8 cellular contexts compared by ENCODE assay signal in the genomic region with DNA sequence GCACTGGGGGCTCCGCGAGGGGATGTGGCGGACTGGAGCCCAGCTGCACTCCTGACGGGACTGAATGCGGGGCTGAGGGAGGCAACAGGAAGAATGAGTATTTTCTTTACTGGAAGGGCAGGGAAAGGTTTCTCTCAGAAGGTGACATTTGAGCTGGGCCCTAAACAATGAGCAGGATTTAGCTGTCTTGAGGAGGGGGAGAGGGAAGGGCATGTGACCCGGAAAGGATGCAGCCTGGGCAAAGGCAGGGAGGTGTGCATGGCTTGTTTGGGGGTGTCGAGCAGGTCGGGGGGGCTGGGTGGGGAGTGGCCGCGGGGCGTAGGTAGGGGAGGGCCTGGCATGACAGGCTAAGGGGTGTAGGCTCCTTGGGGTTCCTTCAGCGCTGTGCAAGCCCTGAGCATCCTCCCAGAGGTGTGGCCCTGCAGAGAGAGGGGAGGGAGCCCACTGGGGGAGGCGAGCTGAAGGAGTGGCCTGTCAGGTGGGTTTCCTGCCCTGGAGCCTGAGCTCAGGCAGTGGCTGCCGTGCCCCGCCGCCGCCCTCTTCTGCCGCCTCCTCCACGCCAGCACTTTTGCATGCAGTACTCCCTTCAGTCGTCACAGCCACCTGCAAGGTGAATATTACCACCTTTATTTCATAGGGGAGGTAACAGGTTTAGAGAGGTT. TPM values are rescaled to one million over a fixed set of nuclear protein-coding genes. Genes with fewer than 3 reads are reported as not detected.
DNase-seq lines count a peak whose midpoint lies in the region; ATAC-seq and TF ChIP-seq lines count a peak whose summit lies in the region.

No MANE protein-coding gene starts in this region.

- no peaks in the 10 kb centered on the region for H3K9me3 ChIP-seq in liver (ENCODE audit: control insufficient read depth in 4 of 4, low read length in 3 of 4)

- peak; percentile 59; the same call in 1 of the 2 replicates for TF ChIP-seq POLR2A in Raji (IDR thresholded peaks at IDR 0.05; ENCODE audit: insufficient read depth, low read depth, low read length)

- H3K4me3 ChIP-seq in liver (ENCODE audit: low read depth in 1 of 3, low read length in 3 of 3): no peak overlapping the region

- no peak for TF ChIP-seq RAD21 in liver (IDR thresholded peaks at IDR 0.05)

- H3K9ac ChIP-seq in liver (ENCODE audit: low read depth in 1 of 2, low read length in 2 of 2): no peak overlapping the region

- no peaks in the 10 kb centered on the region for H3K27me3 ChIP-seq in liver (ENCODE audit: control insufficient read depth in 4 of 4, insufficient read depth in 4 of 4, low read length in 3 of 4)

- no peaks in the 10 kb centered on the region for H3K36me3 ChIP-seq in liver (ENCODE audit: control insufficient read depth in 4 of 4, insufficient read depth in 3 of 4, low read depth in 1 of 4, low read length in 3 of 4)

- peak; percentile 23 for ATAC-seq in GM21825 (IDR thresholded peaks at IDR 0.05; ENCODE audit: unreplicated experiment)
- ATAC-seq in SK-N-SH treated with all-trans-retinoic acid at 6 μM for 48 hours: no peak

- DNase-seq in GDM1 (lab: John Stamatoyannopoulos, UW) (peak; percentile 50), AG08395 (ENCODE audit: low spot score) (no peak)
- DNase-seq in stimulated activated CD8-positive, alpha-beta memory T cell treated with anti-CD3 and anti-CD28 coated beads, Interleukin-4, amount 100 ng/mL, for 24 hours (ENCODE audit: low read depth): peak; percentile 57

- peaks cover 0 to 19% (median 7%) of the 10 kb centered on the region in 4 donors for H3K4me1 ChIP-seq in liver (ENCODE audit: control insufficient read depth in 4 of 4, insufficient read depth in 4 of 4, low read length in 3 of 4)

- WGBS in adipose tissue, 3 donors: 25 to 38% (median 29%) methylated on average over 14 to 20 of the region's 20 CpGs
- WGBS in liver: 56% methylated on average over 20 of the region's 20 CpGs

- no peak for TF ChIP-seq CTCF in liver (IDR thresholded peaks at IDR 0.05; ENCODE audit: low read depth, low read length, missing input control)

- peak overlapping the region; percentile 30 for H3K27ac ChIP-seq in adipose tissue (ENCODE audit: low read depth, low read length)
- peak overlapping the region; percentile 76 to 88 for H3K27ac ChIP-seq in liver (ENCODE audit: low read depth in 1 of 2, low read length in 2 of 2)

TF ChIP-seq in liver, 16 proteins besides CTCF, POLR2A, EP300 and RAD21:
- TF ChIP-seq FOXA1 (IDR thresholded peaks at IDR 0.05) (no peak), FOXA2 (IDR thresholded peaks at IDR 0.05) (no peak), EGR1 (IDR thresholded peaks at IDR 0.05; ENCODE audit: low read depth in 2 of 2) (no peak), HNF4A (conservative IDR thresholded peaks at IDR 0.05) (no peak), SP1 (IDR thresholded peaks at IDR 0.05) (no peak), YY1 (IDR thresholded peaks at IDR 0.05) (no peak), GABPA (IDR thresholded peaks at IDR 0.05 in 1 of 2, conservative IDR thresholded peaks at IDR 0.05 in 1 of 2) (no peak), TAF1 (conservative IDR thresholded peaks at IDR 0.05) (no peak), HNF4G (IDR thresholded peaks at IDR 0.05) (no peak)
- TF ChIP-seq, protein P1, sequence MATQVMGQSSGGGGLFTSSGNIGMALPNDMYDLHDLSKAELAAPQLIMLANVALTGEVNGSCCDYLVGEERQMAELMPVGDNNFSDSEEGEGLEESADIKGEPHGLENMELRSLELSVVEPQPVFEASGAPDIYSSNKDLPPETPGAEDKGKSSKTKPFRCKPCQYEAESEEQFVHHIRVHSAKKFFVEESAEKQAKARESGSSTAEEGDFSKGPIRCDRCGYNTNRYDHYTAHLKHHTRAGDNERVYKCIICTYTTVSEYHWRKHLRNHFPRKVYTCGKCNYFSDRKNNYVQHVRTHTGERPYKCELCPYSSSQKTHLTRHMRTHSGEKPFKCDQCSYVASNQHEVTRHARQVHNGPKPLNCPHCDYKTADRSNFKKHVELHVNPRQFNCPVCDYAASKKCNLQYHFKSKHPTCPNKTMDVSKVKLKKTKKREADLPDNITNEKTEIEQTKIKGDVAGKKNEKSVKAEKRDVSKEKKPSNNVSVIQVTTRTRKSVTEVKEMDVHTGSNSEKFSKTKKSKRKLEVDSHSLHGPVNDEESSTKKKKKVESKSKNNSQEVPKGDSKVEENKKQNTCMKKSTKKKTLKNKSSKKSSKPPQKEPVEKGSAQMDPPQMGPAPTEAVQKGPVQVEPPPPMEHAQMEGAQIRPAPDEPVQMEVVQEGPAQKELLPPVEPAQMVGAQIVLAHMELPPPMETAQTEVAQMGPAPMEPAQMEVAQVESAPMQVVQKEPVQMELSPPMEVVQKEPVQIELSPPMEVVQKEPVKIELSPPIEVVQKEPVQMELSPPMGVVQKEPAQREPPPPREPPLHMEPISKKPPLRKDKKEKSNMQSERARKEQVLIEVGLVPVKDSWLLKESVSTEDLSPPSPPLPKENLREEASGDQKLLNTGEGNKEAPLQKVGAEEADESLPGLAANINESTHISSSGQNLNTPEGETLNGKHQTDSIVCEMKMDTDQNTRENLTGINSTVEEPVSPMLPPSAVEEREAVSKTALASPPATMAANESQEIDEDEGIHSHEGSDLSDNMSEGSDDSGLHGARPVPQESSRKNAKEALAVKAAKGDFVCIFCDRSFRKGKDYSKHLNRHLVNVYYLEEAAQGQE (IDR thresholded peaks at IDR 0.05): no peak
- TF ChIP-seq, protein P2, sequence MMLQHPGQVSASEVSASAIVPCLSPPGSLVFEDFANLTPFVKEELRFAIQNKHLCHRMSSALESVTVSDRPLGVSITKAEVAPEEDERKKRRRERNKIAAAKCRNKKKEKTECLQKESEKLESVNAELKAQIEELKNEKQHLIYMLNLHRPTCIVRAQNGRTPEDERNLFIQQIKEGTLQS (IDR thresholded peaks at IDR 0.05): no peak

TF ChIP-seq in SK-N-SH treated with all-trans-retinoic acid at 6 μM for 48 hours, 23 proteins besides CTCF, POLR2A, EP300 and RAD21:
- TF ChIP-seq ISL1 (CRISPR knock-in tag; IDR thresholded peaks at IDR 0.05) (no peak), PATZ1 (CRISPR knock-in tag; IDR thresholded peaks at IDR 0.05; ENCODE audit: borderline replicate concordance) (no peak), OSR1 (CRISPR knock-in tag; IDR thresholded peaks at IDR 0.05) (no peak), ARNTL (CRISPR knock-in tag; IDR thresholded peaks at IDR 0.05; ENCODE audit: borderline replicate concordance, low read depth) (no peak), TCF4 (CRISPR knock-in tag; IDR thresholded peaks at IDR 0.05; ENCODE audit: borderline replicate concordance) (no peak), SNAI2 (CRISPR knock-in tag; IDR thresholded peaks at IDR 0.05) (no peak), ZNF8 (CRISPR knock-in tag; IDR thresholded peaks at IDR 0.05) (no peak), ZFP3 (CRISPR knock-in tag; IDR thresholded peaks at IDR 0.05) (no peak), ZFP30 (CRISPR knock-in tag; IDR thresholded peaks at IDR 0.05) (no peak)

RNA-seq across cellular contexts. Expression of gene ANKDD1A, which starts 17.2 kb away (rescaled TPM):
- 1 to 10 TPM; 1.8 to 4.5 (median 3.4) TPM for polyA plus RNA-seq in adipose tissue
- 1 to 10 TPM in 1 of 2 donors, under 1 TPM in 1; 0.65 to 1.0 TPM for total RNA-seq in liver
- polyA plus RNA-seq in liver: under 1 TPM; 0.32 to 0.53 TPM

RNA-seq across cellular contexts. Expression of gene PLEKHO2, which starts 52.8 kb away (rescaled TPM):
- polyA plus RNA-seq in adipose tissue: 10 to 100 TPM in 2 of 3 donors, 1 to 10 TPM in 1; 7.2 to 63.6 (median 58.9) TPM
- 10 to 100 TPM; 10.2 to 11.3 TPM for total RNA-seq in liver
- polyA plus RNA-seq in liver: 1 to 10 TPM; 2.0 to 6.9 TPM
